In the genomic region with DNA sequence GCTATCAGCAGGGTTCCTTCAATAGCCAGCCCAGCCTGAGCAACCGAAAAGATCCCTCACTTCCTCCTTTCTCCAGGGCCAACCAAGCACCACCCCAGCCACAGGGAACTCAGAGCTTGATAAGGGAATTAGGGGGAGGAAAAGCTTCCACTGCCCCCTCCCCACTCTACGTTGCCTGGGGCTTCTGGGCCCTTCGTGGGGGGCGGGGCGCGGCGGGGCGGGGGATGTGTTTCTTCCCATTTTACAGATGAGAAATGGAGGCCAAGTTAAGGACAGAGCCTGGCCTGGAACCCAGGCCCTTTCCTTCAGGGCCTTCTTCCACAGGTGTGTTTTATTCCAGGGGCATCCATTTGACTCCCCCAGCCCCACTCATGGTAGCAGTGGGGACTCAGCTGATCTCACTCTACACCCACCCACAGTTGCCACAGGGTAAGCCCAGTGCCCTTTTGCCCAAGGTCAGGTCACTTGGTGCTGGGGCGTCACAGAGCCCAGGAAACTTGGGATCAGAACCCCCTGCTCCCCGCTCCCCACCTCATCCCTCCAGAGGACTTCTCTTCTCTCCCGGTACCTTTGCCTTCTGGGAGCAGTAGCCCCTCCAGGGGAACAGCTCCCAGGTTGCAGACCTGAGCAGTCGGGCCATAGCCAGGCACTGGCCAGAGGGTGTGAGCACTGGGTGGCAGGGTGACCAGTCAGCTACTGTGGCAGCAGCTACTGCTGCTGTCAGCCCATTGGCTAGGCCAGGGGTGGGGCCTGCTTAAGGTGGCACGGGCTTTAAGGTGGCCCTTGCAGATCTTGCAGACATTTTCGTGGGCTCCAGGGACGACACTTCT, we compare ENCODE assay signal across 1 cellular context.
TF ChIP-seq lines count a peak whose summit lies in the region.

Gene LDHD, minus strand, starts transcription at position 700 of the 830 bp plus-strand sequence. Its CDS starts 60 bp downstream, at position 640.

TF ChIP-seq in HepG2, 621 proteins besides CTCF, POLR2A, EP300 and RAD21 (continued from another document and continues in another):
- TF ChIP-seq, protein P1, sequence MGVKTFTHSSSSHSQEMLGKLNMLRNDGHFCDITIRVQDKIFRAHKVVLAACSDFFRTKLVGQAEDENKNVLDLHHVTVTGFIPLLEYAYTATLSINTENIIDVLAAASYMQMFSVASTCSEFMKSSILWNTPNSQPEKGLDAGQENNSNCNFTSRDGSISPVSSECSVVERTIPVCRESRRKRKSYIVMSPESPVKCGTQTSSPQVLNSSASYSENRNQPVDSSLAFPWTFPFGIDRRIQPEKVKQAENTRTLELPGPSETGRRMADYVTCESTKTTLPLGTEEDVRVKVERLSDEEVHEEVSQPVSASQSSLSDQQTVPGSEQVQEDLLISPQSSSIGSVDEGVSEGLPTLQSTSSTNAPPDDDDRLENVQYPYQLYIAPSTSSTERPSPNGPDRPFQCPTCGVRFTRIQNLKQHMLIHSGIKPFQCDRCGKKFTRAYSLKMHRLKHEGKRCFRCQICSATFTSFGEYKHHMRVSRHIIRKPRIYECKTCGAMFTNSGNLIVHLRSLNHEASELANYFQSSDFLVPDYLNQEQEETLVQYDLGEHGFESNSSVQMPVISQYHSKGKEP (CRISPR knock-in tag; IDR thresholded peaks at IDR 0.05): 0 out of 2 replicates have a peak, but pooled peaks have one; percentile 42
- TF ChIP-seq, protein P2, sequence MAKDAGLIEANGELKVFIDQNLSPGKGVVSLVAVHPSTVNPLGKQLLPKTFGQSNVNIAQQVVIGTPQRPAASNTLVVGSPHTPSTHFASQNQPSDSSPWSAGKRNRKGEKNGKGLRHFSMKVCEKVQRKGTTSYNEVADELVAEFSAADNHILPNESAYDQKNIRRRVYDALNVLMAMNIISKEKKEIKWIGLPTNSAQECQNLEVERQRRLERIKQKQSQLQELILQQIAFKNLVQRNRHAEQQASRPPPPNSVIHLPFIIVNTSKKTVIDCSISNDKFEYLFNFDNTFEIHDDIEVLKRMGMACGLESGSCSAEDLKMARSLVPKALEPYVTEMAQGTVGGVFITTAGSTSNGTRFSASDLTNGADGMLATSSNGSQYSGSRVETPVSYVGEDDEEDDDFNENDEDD (CRISPR knock-in tag; IDR thresholded peaks at IDR 0.05; ENCODE audit: borderline replicate concordance): peak; percentile 35; the same call in 1 of the 2 replicates
- TF ChIP-seq HOXA9 (CRISPR knock-in tag; IDR thresholded peaks at IDR 0.05; ENCODE audit: borderline replicate concordance) (no peak), RBM39 (IDR thresholded peaks at IDR 0.05; ENCODE audit: low read depth, low read length, poor library complexity, severe bottlenecking) (peak; percentile 39), NBN (conservative IDR thresholded peaks at IDR 0.05) (no peak), DMAP1 (CRISPR knock-in tag; IDR thresholded peaks at IDR 0.05) (no peak), ZNF784 (CRISPR knock-in tag; IDR thresholded peaks at IDR 0.05; ENCODE audit: borderline replicate concordance) (peak; percentile 80), ERF (CRISPR knock-in tag; IDR thresholded peaks at IDR 0.05) (peak; percentile 88), ATF7-NPFF (CRISPR knock-in tag; IDR thresholded peaks at IDR 0.05; ENCODE audit: low read depth) (peak; percentile 43; the same call in 1 of the 2 replicates), CENPX (CRISPR knock-in tag; IDR thresholded peaks at IDR 0.05) (no peak), NRL (CRISPR knock-in tag; IDR thresholded peaks at IDR 0.05; ENCODE audit: borderline replicate concordance) (peak; percentile 97), SIN3A (IDR thresholded peaks at IDR 0.05; ENCODE audit: borderline replicate concordance, low read depth, low read length) (peak; percentile 57; the same call in 1 of the 2 replicates), ZFP36 (IDR thresholded peaks at IDR 0.05; ENCODE audit: borderline replicate concordance, low read depth, low read length, partially characterized antibody) (no peak), SMARCE1 (IDR thresholded peaks at IDR 0.05; ENCODE audit: borderline replicate concordance) (no peak), HNRNPK (IDR thresholded peaks at IDR 0.05; ENCODE audit: low read depth, low read length, poor library complexity, severe bottlenecking) (no peak), JUN (CRISPR knock-in tag; IDR thresholded peaks at IDR 0.05) (0 out of 2 replicates have a peak, but pooled peaks have one; percentile 38), AHR (CRISPR knock-in tag; IDR thresholded peaks at IDR 0.05) (peak; percentile 92), MED1 (CRISPR knock-in tag; IDR thresholded peaks at IDR 0.05) (peak; percentile 61; the same call in 1 of the 2 replicates), SALL2 (CRISPR knock-in tag; IDR thresholded peaks at IDR 0.05) (peak; percentile 47), RFX3 (CRISPR knock-in tag; IDR thresholded peaks at IDR 0.05) (no peak), USF2 (IDR thresholded peaks at IDR 0.05; ENCODE audit: low read depth, low read length) (no peak), USF2 (CRISPR knock-in tag; IDR thresholded peaks at IDR 0.05; ENCODE audit: borderline replicate concordance) (no peak), ESRRA (CRISPR knock-in tag; IDR thresholded peaks at IDR 0.05; ENCODE audit: low read depth) (peak; percentile 69; the same call in 1 of the 2 replicates), TARDBP (CRISPR knock-in tag; IDR thresholded peaks at IDR 0.05) (no peak), MTA3 (CRISPR knock-in tag; IDR thresholded peaks at IDR 0.05) (no peak), ZNF3 (CRISPR knock-in tag; IDR thresholded peaks at IDR 0.05) (no peak), CEBPB (IDR thresholded peaks at IDR 0.05; ENCODE audit: borderline replicate concordance, low read depth, low read length) (no peak), ZSCAN22 (CRISPR knock-in tag; IDR thresholded peaks at IDR 0.05) (no peak), ZNF605 (CRISPR knock-in tag; IDR thresholded peaks at IDR 0.05) (peak; percentile 71; the same call in 1 of the 2 replicates), ZNF383 (CRISPR knock-in tag; IDR thresholded peaks at IDR 0.05; ENCODE audit: borderline replicate concordance) (peak; percentile 77; the same call in 1 of the 2 replicates), HNRNPUL1 (IDR thresholded peaks at IDR 0.05; ENCODE audit: low read depth, low read length) (no peak), TBP (CRISPR knock-in tag; IDR thresholded peaks at IDR 0.05) (no peak), ZNF569 (CRISPR knock-in tag; IDR thresholded peaks at IDR 0.05; ENCODE audit: borderline replicate concordance) (no peak), ZNF674 (CRISPR knock-in tag; IDR thresholded peaks at IDR 0.05; ENCODE audit: low read depth) (no peak), ZMYM4 (CRISPR knock-in tag; IDR thresholded peaks at IDR 0.05) (peak; percentile 83)
- TF ChIP-seq, protein P3, sequence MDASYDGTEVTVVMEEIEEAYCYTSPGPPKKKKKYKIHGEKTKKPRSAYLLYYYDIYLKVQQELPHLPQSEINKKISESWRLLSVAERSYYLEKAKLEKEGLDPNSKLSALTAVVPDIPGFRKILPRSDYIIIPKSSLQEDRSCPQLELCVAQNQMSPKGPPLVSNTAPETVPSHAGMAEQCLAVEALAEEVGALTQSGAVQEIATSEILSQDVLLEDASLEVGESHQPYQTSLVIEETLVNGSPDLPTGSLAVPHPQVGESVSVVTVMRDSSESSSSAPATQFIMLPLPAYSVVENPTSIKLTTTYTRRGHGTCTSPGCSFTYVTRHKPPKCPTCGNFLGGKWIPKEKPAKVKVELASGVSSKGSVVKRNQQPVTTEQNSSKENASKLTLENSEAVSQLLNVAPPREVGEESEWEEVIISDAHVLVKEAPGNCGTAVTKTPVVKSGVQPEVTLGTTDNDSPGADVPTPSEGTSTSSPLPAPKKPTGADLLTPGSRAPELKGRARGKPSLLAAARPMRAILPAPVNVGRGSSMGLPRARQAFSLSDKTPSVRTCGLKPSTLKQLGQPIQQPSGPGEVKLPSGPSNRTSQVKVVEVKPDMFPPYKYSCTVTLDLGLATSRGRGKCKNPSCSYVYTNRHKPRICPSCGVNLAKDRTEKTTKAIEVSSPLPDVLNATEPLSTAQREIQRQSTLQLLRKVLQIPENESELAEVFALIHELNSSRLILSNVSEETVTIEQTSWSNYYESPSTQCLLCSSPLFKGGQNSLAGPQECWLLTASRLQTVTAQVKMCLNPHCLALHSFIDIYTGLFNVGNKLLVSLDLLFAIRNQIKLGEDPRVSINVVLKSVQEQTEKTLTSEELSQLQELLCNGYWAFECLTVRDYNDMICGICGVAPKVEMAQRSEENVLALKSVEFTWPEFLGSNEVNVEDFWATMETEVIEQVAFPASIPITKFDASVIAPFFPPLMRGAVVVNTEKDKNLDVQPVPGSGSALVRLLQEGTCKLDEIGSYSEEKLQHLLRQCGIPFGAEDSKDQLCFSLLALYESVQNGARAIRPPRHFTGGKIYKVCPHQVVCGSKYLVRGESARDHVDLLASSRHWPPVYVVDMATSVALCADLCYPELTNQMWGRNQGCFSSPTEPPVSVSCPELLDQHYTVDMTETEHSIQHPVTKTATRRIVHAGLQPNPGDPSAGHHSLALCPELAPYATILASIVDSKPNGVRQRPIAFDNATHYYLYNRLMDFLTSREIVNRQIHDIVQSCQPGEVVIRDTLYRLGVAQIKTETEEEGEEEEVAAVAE (CRISPR knock-in tag; IDR thresholded peaks at IDR 0.05; ENCODE audit: borderline replicate concordance): peak; percentile 78
- TF ChIP-seq, protein P4, sequence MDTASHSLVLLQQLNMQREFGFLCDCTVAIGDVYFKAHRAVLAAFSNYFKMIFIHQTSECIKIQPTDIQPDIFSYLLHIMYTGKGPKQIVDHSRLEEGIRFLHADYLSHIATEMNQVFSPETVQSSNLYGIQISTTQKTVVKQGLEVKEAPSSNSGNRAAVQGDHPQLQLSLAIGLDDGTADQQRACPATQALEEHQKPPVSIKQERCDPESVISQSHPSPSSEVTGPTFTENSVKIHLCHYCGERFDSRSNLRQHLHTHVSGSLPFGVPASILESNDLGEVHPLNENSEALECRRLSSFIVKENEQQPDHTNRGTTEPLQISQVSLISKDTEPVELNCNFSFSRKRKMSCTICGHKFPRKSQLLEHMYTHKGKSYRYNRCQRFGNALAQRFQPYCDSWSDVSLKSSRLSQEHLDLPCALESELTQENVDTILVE (CRISPR knock-in tag; IDR thresholded peaks at IDR 0.05): peak; percentile 66; the same call in 1 of the 2 replicates
- TF ChIP-seq, protein P5, sequence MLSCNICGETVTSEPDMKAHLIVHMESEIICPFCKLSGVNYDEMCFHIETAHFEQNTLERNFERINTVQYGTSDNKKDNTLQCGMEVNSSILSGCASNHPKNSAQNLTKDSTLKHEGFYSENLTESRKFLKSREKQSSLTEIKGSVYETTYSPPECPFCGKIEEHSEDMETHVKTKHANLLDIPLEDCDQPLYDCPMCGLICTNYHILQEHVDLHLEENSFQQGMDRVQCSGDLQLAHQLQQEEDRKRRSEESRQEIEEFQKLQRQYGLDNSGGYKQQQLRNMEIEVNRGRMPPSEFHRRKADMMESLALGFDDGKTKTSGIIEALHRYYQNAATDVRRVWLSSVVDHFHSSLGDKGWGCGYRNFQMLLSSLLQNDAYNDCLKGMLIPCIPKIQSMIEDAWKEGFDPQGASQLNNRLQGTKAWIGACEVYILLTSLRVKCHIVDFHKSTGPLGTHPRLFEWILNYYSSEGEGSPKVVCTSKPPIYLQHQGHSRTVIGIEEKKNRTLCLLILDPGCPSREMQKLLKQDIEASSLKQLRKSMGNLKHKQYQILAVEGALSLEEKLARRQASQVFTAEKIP (CRISPR knock-in tag; IDR thresholded peaks at IDR 0.05; ENCODE audit: borderline replicate concordance): no peak
- TF ChIP-seq, protein P6, sequence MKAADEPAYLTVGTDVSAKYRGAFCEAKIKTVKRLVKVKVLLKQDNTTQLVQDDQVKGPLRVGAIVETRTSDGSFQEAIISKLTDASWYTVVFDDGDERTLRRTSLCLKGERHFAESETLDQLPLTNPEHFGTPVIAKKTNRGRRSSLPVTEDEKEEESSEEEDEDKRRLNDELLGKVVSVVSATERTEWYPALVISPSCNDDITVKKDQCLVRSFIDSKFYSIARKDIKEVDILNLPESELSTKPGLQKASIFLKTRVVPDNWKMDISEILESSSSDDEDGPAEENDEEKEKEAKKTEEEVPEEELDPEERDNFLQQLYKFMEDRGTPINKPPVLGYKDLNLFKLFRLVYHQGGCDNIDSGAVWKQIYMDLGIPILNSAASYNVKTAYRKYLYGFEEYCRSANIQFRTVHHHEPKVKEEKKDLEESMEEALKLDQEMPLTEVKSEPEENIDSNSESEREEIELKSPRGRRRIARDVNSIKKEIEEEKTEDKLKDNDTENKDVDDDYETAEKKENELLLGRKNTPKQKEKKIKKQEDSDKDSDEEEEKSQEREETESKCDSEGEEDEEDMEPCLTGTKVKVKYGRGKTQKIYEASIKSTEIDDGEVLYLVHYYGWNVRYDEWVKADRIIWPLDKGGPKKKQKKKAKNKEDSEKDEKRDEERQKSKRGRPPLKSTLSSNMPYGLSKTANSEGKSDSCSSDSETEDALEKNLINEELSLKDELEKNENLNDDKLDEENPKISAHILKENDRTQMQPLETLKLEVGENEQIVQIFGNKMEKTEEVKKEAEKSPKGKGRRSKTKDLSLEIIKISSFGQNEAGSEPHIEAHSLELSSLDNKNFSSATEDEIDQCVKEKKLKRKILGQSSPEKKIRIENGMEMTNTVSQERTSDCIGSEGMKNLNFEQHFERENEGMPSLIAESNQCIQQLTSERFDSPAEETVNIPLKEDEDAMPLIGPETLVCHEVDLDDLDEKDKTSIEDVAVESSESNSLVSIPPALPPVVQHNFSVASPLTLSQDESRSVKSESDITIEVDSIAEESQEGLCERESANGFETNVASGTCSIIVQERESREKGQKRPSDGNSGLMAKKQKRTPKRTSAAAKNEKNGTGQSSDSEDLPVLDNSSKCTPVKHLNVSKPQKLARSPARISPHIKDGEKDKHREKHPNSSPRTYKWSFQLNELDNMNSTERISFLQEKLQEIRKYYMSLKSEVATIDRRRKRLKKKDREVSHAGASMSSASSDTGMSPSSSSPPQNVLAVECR (CRISPR knock-in tag; IDR thresholded peaks at IDR 0.05; ENCODE audit: borderline replicate concordance): peak; percentile 88
